Comparison of ENCODE assay signal across 13 cellular contexts in genomic region chr3:129658156-129658843, GRCh38. TPM values are rescaled to one million over a fixed set of nuclear protein-coding genes. Genes with fewer than 3 reads are reported as not detected.
DNase-seq lines count a peak whose midpoint lies in the region; ATAC-seq, FAIRE-seq and TF ChIP-seq lines count a peak whose summit lies in the region.
"Had no signal": no experiment of that assay in that cellular context is flagged by ENCODE, and none has a peak within 500 bp of the region (broad histone marks: within the 10 kb centered on the region; RNA-seq: fewer than 3 reads in every experiment).

No MANE protein-coding gene starts in this region.

- H3K27ac ChIP-seq in K562 (ENCODE audit: extremely low read depth, low read depth, low read length) (peak overlapping the region; percentile 71), mesodermal cell (ENCODE audit: low read depth, low read length, severe bottlenecking) (peak overlapping the region; percentile 47), aorta (ENCODE audit: low read depth in 1 of 2, low read length in 2 of 2) (peak overlapping the region in 1 of 2 donors; percentile 45)

- no peak for TF ChIP-seq CTCF in natural killer cell (IDR thresholded peaks at IDR 0.05)
- TF ChIP-seq CTCF in K562 (IDR thresholded peaks at IDR 0.05 in 2 of 3, conservative IDR thresholded peaks at IDR 0.05 in 1 of 3; ENCODE audit: insufficient read depth in 2 of 3, low read depth in 1 of 3, low read length in 3 of 3) = no peak

- H4K20me1 ChIP-seq in K562 (replicated peaks; ENCODE audit: control insufficient read depth, insufficient read depth, low read length) = no peaks in the 10 kb centered on the region

- H3K36me3 Mint-ChIP-seq in natural killer cell treated with Interleukin-12 subunit alpha and Interleukin-12 subunit beta and Interleukin-15 and Interleukin-18, amount 100 ng/mL, for 72 hours = no peaks in the 10 kb centered on the region
- no peaks in the 10 kb centered on the region for H3K36me3 Mint-ChIP-seq in natural killer cell

- no peaks in the 10 kb centered on the region for H3K9me1 ChIP-seq in K562 (ENCODE audit: control insufficient read depth, insufficient read depth, low read length)

- TF ChIP-seq RAD21 in K562 (CRISPR knock-in tag; conservative IDR thresholded peaks at IDR 0.05 in 1 of 2, IDR thresholded peaks at IDR 0.05 in 1 of 2) = no peak

- no peaks in the 10 kb centered on the region for H3K9me3 ChIP-seq in K562 (replicated peaks; ENCODE audit: control insufficient read depth, insufficient read depth, low read depth, low read length)
- H3K9me3 ChIP-seq in mesodermal cell (ENCODE audit: control insufficient read depth, low read length) = no peaks in the 10 kb centered on the region
- no peaks in the 10 kb centered on the region for H3K9me3 ChIP-seq in aorta (ENCODE audit: control insufficient read depth, low read length)

- CTCF ChIA-PET in K562 (lab: Yijun Ruan, JAX; ENCODE audit: low intra/inter-chr PET ratio) = interaction anchor here (1.0 kb wide), 1 partner anchor 172 kb away, joined by 3 read pairs; no protein-coding TSS in a partner anchor

- H3K9ac ChIP-seq in K562 (ENCODE audit: insufficient read depth in 1 of 2, low read depth in 2 of 2, low read length in 2 of 2) = peak overlapping the region in 1 of 2 experiments; percentile 38; a peak in 1 of 4 replicates

- no peak for ATAC-seq in natural killer cell treated with Interleukin-12 subunit alpha and Interleukin-12 subunit beta and Interleukin-15 and Interleukin-18, amount 100 ng/mL, for 72 hours
- ATAC-seq in natural killer cell (no peak), K562 (peak; percentile 74), aorta (ENCODE audit: low FRiP score) (peak; percentile 22), HG03469 (IDR thresholded peaks at IDR 0.05; ENCODE audit: unreplicated experiment) (no peak)
- ATAC-seq: activated CD8-positive, alpha-beta T cell treated with anti-CD3 and anti-CD28 coated beads, Interleukin-2, amount 10 ng/mL, durations not matched to agents 7 days and 5 days; activated naive CD8-positive, alpha-beta T cell treated with anti-CD3 and anti-CD28 coated beads, Interleukin-2, amount 50 U/mL, for 24 hours had no signal

- POLR2A ChIA-PET in K562 (lab: Yijun Ruan, JAX) = interaction anchor here (0.6 to 1.3 kb wide), 3 partner anchors 12 to 44 kb away, joined by 3 to 4 read pairs (median 3); no protein-coding TSS in a partner anchor

- H3K4me3 ChIP-seq in K562 (no peak overlapping the region), mesodermal cell (ENCODE audit: extremely low read depth, insufficient read depth, low read length, poor library complexity, severe bottlenecking) (no peak overlapping the region), aorta (ENCODE audit: low read length in 2 of 2) (no peak overlapping the region)

- no peaks in the 10 kb centered on the region for H3K27me3 Mint-ChIP-seq in natural killer cell treated with Interleukin-12 subunit alpha and Interleukin-12 subunit beta and Interleukin-15 and Interleukin-18, amount 100 ng/mL, for 72 hours
- no peaks in the 10 kb centered on the region for H3K27me3 Mint-ChIP-seq in natural killer cell (ENCODE audit: low read depth in 2 of 2)
- H3K27me3 Mint-ChIP-seq: activated naive CD8-positive, alpha-beta T cell treated with anti-CD3 and anti-CD28 coated beads, Interleukin-2, amount 50 U/mL, for 24 hours had no signal

- no peak for TF ChIP-seq EP300 in K562 (IDR thresholded peaks at IDR 0.05; ENCODE audit: low read length)

- peak overlapping the region; percentile 30 for H3K4me2 ChIP-seq in K562 (ENCODE audit: insufficient read depth, low read length)

- DNase-seq in natural killer cell treated with Interleukin-12 subunit alpha and Interleukin-12 subunit beta and Interleukin-15 and Interleukin-18, amount 100 ng/mL, for 72 hours (ENCODE audit: low spot score) = no peak
- DNase-seq in natural killer cell = no peak
- peak in 2 of 4 experiments; percentile 12 to 19 for DNase-seq in K562 (ENCODE audit: extremely low read depth in 1 of 4, low spot score in 3 of 4)
- no peak for DNase-seq in aorta
- no peak for DNase-seq in stimulated activated CD4-positive, alpha-beta T cell treated with anti-CD3 and anti-CD28 coated beads, Interleukin-4, amount 100 ng/mL, for 24 hours
- DNase-seq in frontal cortex (ENCODE audit: low spot score in 2 of 2) = no peak
- DNase-seq: activated CD8-positive, alpha-beta T cell treated with anti-CD3 and anti-CD28 coated beads, Interleukin-2, amount 10 ng/mL, durations not matched to agents 7 days and 5 days; activated naive CD8-positive, alpha-beta T cell treated with anti-CD3 and anti-CD28 coated beads, Interleukin-2, amount 50 U/mL, for 24 hours; NCI-H774; stimulated activated CD4-positive, alpha-beta T cell treated with anti-CD3 and anti-CD28 coated beads, Interleukin-2, amount 100 ng/mL, for 24 hours had no signal

- H3K36me3 ChIP-seq in K562 (ENCODE audit: control insufficient read depth, insufficient read depth, low read length) (0 out of 3 replicates have a peak, but pooled peaks cover 3% of the 10 kb centered on the region), mesodermal cell (ENCODE audit: control insufficient read depth, insufficient read depth, low read length) (peaks cover 13% of the 10 kb centered on the region), aorta (ENCODE audit: control insufficient read depth in 1 of 2, insufficient read depth in 2 of 2, low read length in 1 of 2) (no peaks in the 10 kb centered on the region)

- H3K9me3 Mint-ChIP-seq in natural killer cell treated with Interleukin-12 subunit alpha and Interleukin-12 subunit beta and Interleukin-15 and Interleukin-18, amount 100 ng/mL, for 72 hours = no peaks in the 10 kb centered on the region
- H3K9me3 Mint-ChIP-seq in natural killer cell = no peaks in the 10 kb centered on the region
- H3K9me3 Mint-ChIP-seq: activated naive CD8-positive, alpha-beta T cell treated with anti-CD3 and anti-CD28 coated beads, Interleukin-2, amount 50 U/mL, for 24 hours had no signal

- WGBS in K562 (ENCODE audit: insufficient coverage, low coverage, missing lambda C conversion rate) = 0% methylated on average over 3 of the region's 3 CpGs
- WGBS in mesodermal cell (ENCODE audit: insufficient coverage in 2 of 2), 2 experiments = 82 to 100% methylated on average over 2 of the region's 3 CpGs
- WGBS in aorta, 2 donors = 74 to 75% methylated on average over 3 of the region's 3 CpGs

- BruUV-seq in K562 (replicated peaks; lab: Mats Ljungman, UMichigan) = no TSS peak

- peak; percentile 29 for FAIRE-seq in K562 (lab: Jason Lieb, UNC)
- no peak for FAIRE-seq in frontal cortex (lab: Jason Lieb, UNC)
- FAIRE-seq: GM18507 had no signal

- TF ChIP-seq POLR2A in K562 (conservative IDR thresholded peaks at IDR 0.05) = no peak

- H3K27me3 ChIP-seq in K562 (ENCODE audit: control insufficient read depth in 2 of 2, insufficient read depth in 2 of 2, low read length in 2 of 2) (no peaks in the 10 kb centered on the region), aorta (ENCODE audit: control insufficient read depth in 1 of 2, insufficient read depth in 2 of 2, low read length in 1 of 2) (no peaks in the 10 kb centered on the region)

- peaks cover 8 to 12% of the 10 kb centered on the region in 2 donors for H3K4me1 Mint-ChIP-seq in natural killer cell treated with Interleukin-12 subunit alpha and Interleukin-12 subunit beta and Interleukin-15 and Interleukin-18, amount 100 ng/mL, for 72 hours (ENCODE audit: low read depth in 2 of 2)
- H3K4me1 Mint-ChIP-seq in natural killer cell = peaks cover 8 to 10% of the 10 kb centered on the region in 2 donors

- H3K27ac Mint-ChIP-seq in natural killer cell treated with Interleukin-12 subunit alpha and Interleukin-12 subunit beta and Interleukin-15 and Interleukin-18, amount 100 ng/mL, for 72 hours = no peak overlapping the region
- peak overlapping the region in 1 of 2 donors; percentile 30 for H3K27ac Mint-ChIP-seq in natural killer cell
- H3K27ac Mint-ChIP-seq: activated CD8-positive, alpha-beta T cell treated with anti-CD3 and anti-CD28 coated beads, Interleukin-2, amount 10 ng/mL, durations not matched to agents 7 days and 5 days; activated naive CD8-positive, alpha-beta T cell treated with anti-CD3 and anti-CD28 coated beads, Interleukin-2, amount 50 U/mL, for 24 hours had no signal

- in situ Hi-C loops in K562 (cut with MboI) = no loop called here

- peak overlapping the region; percentile 74 for H2AFZ ChIP-seq in K562 (ENCODE audit: low read depth, low read length)

- H3K4me3 Mint-ChIP-seq in natural killer cell treated with Interleukin-12 subunit alpha and Interleukin-12 subunit beta and Interleukin-15 and Interleukin-18, amount 100 ng/mL, for 72 hours = peak overlapping the region; percentile 19
- no peak overlapping the region for H3K4me3 Mint-ChIP-seq in natural killer cell
- H3K4me3 Mint-ChIP-seq: activated CD8-positive, alpha-beta T cell treated with anti-CD3 and anti-CD28 coated beads, Interleukin-2, amount 10 ng/mL, durations not matched to agents 7 days and 5 days; activated naive CD8-positive, alpha-beta T cell treated with anti-CD3 and anti-CD28 coated beads, Interleukin-2, amount 50 U/mL, for 24 hours had no signal

- no peaks in the 10 kb centered on the region for H3K79me2 ChIP-seq in K562 (ENCODE audit: control insufficient read depth, insufficient read depth, low read length)

- H3K4me1 ChIP-seq in K562 (replicated peaks in 1 of 2; ENCODE audit: control insufficient read depth in 2 of 2, insufficient read depth in 2 of 2, low read length in 2 of 2) = peaks cover 4 to 17% of the 10 kb centered on the region in 2 experiments; a peak in 4 of 5 replicates
- H3K4me1 ChIP-seq in mesodermal cell (ENCODE audit: control insufficient read depth, insufficient read depth, low read length, poor library complexity, severe bottlenecking) = peaks cover 16% of the 10 kb centered on the region
- H3K4me1 ChIP-seq in aorta (ENCODE audit: control insufficient read depth in 1 of 2, insufficient read depth in 2 of 2, low read length in 2 of 2) = peaks cover 1 to 3% of the 10 kb centered on the region in 2 donors

- intact Hi-C loops in natural killer cell (cut with micrococcal nuclease) (loop anchor here (10.0 kb wide), 1 partner anchor 167 kb away; no protein-coding TSS in a partner anchor), K562 (cut with micrococcal nuclease) (no loop called here), aorta (cut with DNase I) (no loop called here)

RNA-seq across cellular contexts. Expression of gene PLXND1, which starts 51.8 kb away (rescaled TPM):
- total RNA-seq in natural killer cell treated with Interleukin-12 subunit alpha and Interleukin-12 subunit beta and Interleukin-15 and Interleukin-18, amount 100 ng/mL, for 72 hours = 1 to 10 TPM; 2.8 to 4.8 TPM
- 100 to 1,000 TPM; 135 to 214 (median 189) TPM for total RNA-seq in natural killer cell
- 63.2 and 146 TPM in 2 replicates for total RNA-seq in K562 (2011; cell fraction: chromatin; rRNA removed; ENCODE audit: low replicate concordance)
- total RNA-seq in K562 (2011; cell fraction: nucleolus; rRNA removed) = 60.7 and 67.2 TPM in 2 replicates
- total RNA-seq in K562 (2011; cell fraction: nucleoplasm; rRNA removed) = 60.1 and 91.1 TPM in 2 replicates
- 10.6 and 17.2 TPM in 2 replicates for total RNA-seq in K562 (2014; rRNA removed)
- total RNA-seq in K562 (2014; rRNA removed; fragmentation: Illumina TruSeq; extraction: Trizol) = 8.4 and 11.2 TPM in 2 replicates
- 18.6 and 18.8 TPM in 2 replicates for total RNA-seq in K562 (2015; rRNA removed; fragmentation: Illumina TruSeq; extraction: Trizol)
- 28.1 and 28.2 TPM in 2 replicates for total RNA-seq in K562 (2021)
- 14.0 and 18.1 TPM in 2 replicates for polyA plus RNA-seq in K562 (2011; rRNA removed)
- 16.9 and 18.1 TPM in 2 replicates for polyA plus RNA-seq in K562 (2011; cell fraction: cytosol; rRNA removed)
- polyA plus RNA-seq in K562 (2011; cell fraction: nucleus; rRNA removed) = 98.5 and 119 TPM in 2 replicates
- 27.6 and 28.7 TPM in 2 replicates for polyA plus RNA-seq in K562 (2012)
- polyA plus RNA-seq in K562 (2014; fragmentation: Illumina TruSeq; extraction: Trizol) = 28.8 and 33.3 TPM in 2 replicates
- polyA plus RNA-seq in K562 (2014; fragmentation: Nextera tagmentation; extraction: Ambion mirVana) = under 1 TPM; 0.34 to 0.70 TPM
- polyA plus RNA-seq in K562 (2014; rRNA removed) = 24.8 and 24.9 TPM in 2 replicates
- 10.0 and 13.0 TPM in 2 replicates for polyA minus RNA-seq in K562 (2011; rRNA and poly(A)+ RNA removed)
- 16.8 and 20.7 TPM in 2 replicates for polyA minus RNA-seq in K562 (2011; cell fraction: cytosol; rRNA and poly(A)+ RNA removed)
- 24.2 and 31.4 TPM in 2 replicates for polyA minus RNA-seq in K562 (2011; cell fraction: nucleus; rRNA and poly(A)+ RNA removed)
- polyA plus RNA-seq in mesodermal cell (2013, experiment 1 of 2) = 443 TPM
- 298 TPM for polyA plus RNA-seq in mesodermal cell (2013, experiment 2 of 2)
- 100 to 1,000 TPM; 176 to 358 TPM for total RNA-seq in aorta
- polyA plus RNA-seq in aorta = 100 to 1,000 TPM in 1 of 2 donors, 10 to 100 TPM in 1; 55.5 to 149 TPM
- 16.7 TPM for total RNA-seq in frontal cortex

Comparison
In these comparisons a context has a peak if more than half of its experiments do, and no peak if none do; other contexts are left out.
1. ATAC-seq: peak in K562 (single experiment) and aorta (single experiment); none in natural killer cell treated with Interleukin-12 subunit alpha and Interleukin-12 subunit beta and Interleukin-15 and Interleukin-18, amount 100 ng/mL, for 72 hours (0 of 2), natural killer cell (0 of 3) and HG03469 (single experiment).